8 cellular contexts compared by ENCODE assay signal in the genomic region with DNA sequence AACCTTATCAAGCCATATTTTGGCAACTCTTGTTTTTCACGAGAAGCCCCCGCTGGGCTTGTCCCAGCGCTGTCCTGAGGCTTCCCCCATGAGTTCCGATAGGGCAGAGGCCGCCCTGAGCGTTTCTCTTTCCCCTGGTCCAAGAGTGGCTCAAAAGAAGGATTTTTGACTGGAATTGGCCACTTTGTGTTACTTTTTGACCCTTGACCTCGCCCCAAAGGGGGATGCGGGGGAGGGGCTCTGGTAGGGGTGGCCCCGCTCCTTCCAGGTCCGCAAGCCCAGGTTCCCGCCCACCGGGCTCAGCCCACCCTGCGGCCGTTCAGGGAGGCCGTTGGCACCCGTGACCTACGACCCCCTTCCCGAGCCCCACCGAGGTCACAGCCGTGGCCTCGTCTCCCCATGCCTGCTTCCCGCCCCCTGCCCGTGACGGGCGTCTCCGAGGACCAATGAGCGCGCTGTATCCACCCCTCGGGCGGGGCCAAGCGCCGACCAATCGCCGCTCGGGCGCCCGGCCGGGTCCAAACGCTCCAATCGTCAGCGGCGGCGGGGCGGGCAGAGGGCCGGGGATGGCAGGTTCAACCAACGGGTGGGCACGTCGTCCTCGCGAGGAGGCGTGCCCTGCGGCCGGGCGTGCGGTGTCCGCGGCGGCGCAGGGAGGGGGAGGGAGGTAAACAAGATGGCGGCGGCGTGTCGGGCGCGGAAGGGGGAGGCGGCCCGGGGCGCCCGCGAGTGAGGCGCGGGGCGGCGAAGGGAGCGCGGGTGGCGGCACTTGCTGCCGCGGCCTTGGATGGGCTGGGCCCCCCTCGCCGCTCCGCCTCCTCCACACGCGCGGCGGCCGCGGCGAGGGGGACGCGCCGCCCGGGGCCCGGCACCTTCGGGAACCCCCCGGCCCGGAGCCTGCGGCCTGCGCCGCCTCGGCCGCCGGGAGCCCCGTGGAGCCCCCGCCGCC. TPM values are rescaled to one million over a fixed set of nuclear protein-coding genes. Genes with fewer than 3 reads are reported as not detected.
A peak's percentile ranks its signal among the peaks of the same experiment; 100 is the strongest.
DNase-seq lines count a peak whose midpoint lies in the region; ATAC-seq, FAIRE-seq and TF ChIP-seq lines count a peak whose summit lies in the region.

A gene with protein sequence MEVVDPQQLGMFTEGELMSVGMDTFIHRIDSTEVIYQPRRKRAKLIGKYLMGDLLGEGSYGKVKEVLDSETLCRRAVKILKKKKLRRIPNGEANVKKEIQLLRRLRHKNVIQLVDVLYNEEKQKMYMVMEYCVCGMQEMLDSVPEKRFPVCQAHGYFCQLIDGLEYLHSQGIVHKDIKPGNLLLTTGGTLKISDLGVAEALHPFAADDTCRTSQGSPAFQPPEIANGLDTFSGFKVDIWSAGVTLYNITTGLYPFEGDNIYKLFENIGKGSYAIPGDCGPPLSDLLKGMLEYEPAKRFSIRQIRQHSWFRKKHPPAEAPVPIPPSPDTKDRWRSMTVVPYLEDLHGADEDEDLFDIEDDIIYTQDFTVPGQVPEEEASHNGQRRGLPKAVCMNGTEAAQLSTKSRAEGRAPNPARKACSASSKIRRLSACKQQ (plus strand): TSS at position 665 of the 949 bp plus-strand sequence. CDS start 1,136 bp downstream, outside the sequence.

- peak in 1 of 2 experiments; percentile 46; a peak in 1 of 3 replicates for TF ChIP-seq POLR2A in H1 (IDR thresholded peaks at IDR 0.05; ENCODE audit: control extremely low read depth in 1 of 2, low read depth in 2 of 2, low read length in 2 of 2)

- peak; percentile 80 for ATAC-seq in GM21360 (IDR thresholded peaks at IDR 0.05; ENCODE audit: unreplicated experiment)
- ATAC-seq in activated CD8-positive, alpha-beta memory T cell treated with anti-CD3 and anti-CD28 coated beads, Interleukin-2, amount 10 ng/mL, durations not matched to agents 7 days and 5 days, result peak; percentile 97

- H3K79me2 ChIP-seq in H1 (ENCODE audit: control insufficient read depth in 1 of 2, insufficient read depth in 2 of 2, low read length in 2 of 2) (peaks cover 14 to 42% of the 10 kb centered on the region in 2 experiments; a peak in 3 of 4 replicates), mesendoderm (ENCODE audit: control insufficient read depth, insufficient read depth, low read length) (peaks cover 34% of the 10 kb centered on the region)

- H3K56ac ChIP-seq in H1 (replicated peaks; ENCODE audit: insufficient read length, low read depth, low read length) (peak within 1 kb of the TSS; percentile 39), mesendoderm (ENCODE audit: low read length) (peak within 1 kb of the TSS; percentile 90)

- H3K4me1 ChIP-seq in H1 (replicated peaks in 1 of 4; ENCODE audit: control insufficient read depth in 3 of 4, insufficient read depth in 4 of 4, low read length in 3 of 4), result peaks cover 0 to 18% (median 14%) of the 10 kb centered on the region in 4 experiments; a peak in 6 of 7 replicates
- H3K4me1 ChIP-seq in mesendoderm (ENCODE audit: control insufficient read depth, low read depth, low read length), result no peaks in the 10 kb centered on the region

- no peak within 1 kb of the TSS for H3K23ac ChIP-seq in H1 (ENCODE audit: insufficient read length)
- no peak within 1 kb of the TSS for H3K23ac ChIP-seq in mesendoderm (ENCODE audit: low read length)

- H3K27ac ChIP-seq in H1 (ENCODE audit: low read depth, low read length) (peak within 1 kb of the TSS; percentile 71; the same call in 1 of the 2 replicates), mesendoderm (ENCODE audit: low read depth, low read length) (peak within 1 kb of the TSS; percentile 50)

- H3K27ac Mint-ChIP-seq in activated CD8-positive, alpha-beta memory T cell treated with anti-CD3 and anti-CD28 coated beads, Interleukin-2, amount 10 ng/mL, durations not matched to agents 7 days and 5 days, result peak within 1 kb of the TSS; percentile 86

- H3K23me2 ChIP-seq in H1 (ENCODE audit: low read depth, low read length), result peaks cover 14% of the 10 kb centered on the region

- TF ChIP-seq RAD21 in H1 (IDR thresholded peaks at IDR 0.05 in 1 of 2, conservative IDR thresholded peaks at IDR 0.05 in 1 of 2; ENCODE audit: low read depth in 2 of 2, low read length in 2 of 2), result no peak

- 14% methylated on average over 19 of the region's 106 CpGs; no CpG with 5 or more reads in 1 of the 2 experiments for WGBS in H1 (ENCODE audit: extremely low coverage in 1 of 2, insufficient coverage in 1 of 2, insufficient read length in 1 of 2, insufficient replicate concordance in 2 of 2, low coverage in 1 of 2, low lambda C conversion rate in 2 of 2, missing lambda C conversion rate in 1 of 2), 2 experiments
- WGBS in mesendoderm (ENCODE audit: extremely low coverage, insufficient coverage, low lambda C conversion rate), result no CpG with 5 or more reads among the region's 106 CpGs

- no peak within 1 kb of the TSS for H3K14ac ChIP-seq in H1 (ENCODE audit: insufficient read length)

- H3K18ac ChIP-seq in H1 (ENCODE audit: extremely low read depth, low read length), result no peak within 1 kb of the TSS; the same call in 1 of the 2 replicates
- peak within 1 kb of the TSS; percentile 93 for H3K18ac ChIP-seq in mesendoderm (ENCODE audit: low read length)

- TF ChIP-seq CTCF in H1 (IDR thresholded peaks at IDR 0.05; ENCODE audit: control extremely low read depth in 1 of 3, insufficient read depth in 1 of 3, low read depth in 1 of 3, low read length in 3 of 3), result no peak; a peak in 1 of 4 replicates

- TF ChIP-seq EP300 in H1 (IDR thresholded peaks at IDR 0.05; ENCODE audit: borderline replicate concordance in 1 of 2, low read depth in 2 of 2, low read length in 2 of 2), result no peak

- H3K27me3 ChIP-seq in H1 (replicated peaks in 1 of 4; ENCODE audit: control insufficient read depth in 3 of 4, extremely low read depth in 1 of 4, insufficient read depth in 3 of 4, low read length in 3 of 4) (no peaks in the 10 kb centered on the region), mesendoderm (ENCODE audit: insufficient read depth, low read length, poor library complexity) (no peaks in the 10 kb centered on the region)

- peak within 1 kb of the TSS; percentile 93; the same call in 1 of the 2 replicates for H4K8ac ChIP-seq in H1 (ENCODE audit: extremely low read depth, insufficient read depth, low read length)
- H4K8ac ChIP-seq in mesendoderm (ENCODE audit: low read depth, low read length), result peak within 1 kb of the TSS; percentile 97

- no peak within 1 kb of the TSS for H3K4ac ChIP-seq in H1 (replicated peaks; ENCODE audit: insufficient read length, low read depth, low read length)
- H3K4ac ChIP-seq in mesendoderm (ENCODE audit: low read depth, low read length), result peak within 1 kb of the TSS; percentile 88

- no peaks in the 10 kb centered on the region for H3K9me3 Mint-ChIP-seq in activated CD8-positive, alpha-beta memory T cell treated with anti-CD3 and anti-CD28 coated beads, Interleukin-2, amount 10 ng/mL, durations not matched to agents 7 days and 5 days (ENCODE audit: low read depth)

- peaks cover 16% of the 10 kb centered on the region for H3K79me1 ChIP-seq in H1 (ENCODE audit: low read depth, low read length)
- H3K79me1 ChIP-seq in mesendoderm (ENCODE audit: low read length), result peaks cover 4% of the 10 kb centered on the region

- DNase-seq in COLO829 (ENCODE audit: low spot score) (peak; percentile 97), HTR-8/SVneo (ENCODE audit: insufficient read length, low spot score) (peak; percentile 97), NOMO-1 treated with DMSO at 0.1 percent for 48 hours (lab: John Stamatoyannopoulos, UW; ENCODE audit: unreplicated experiment) (peak; percentile 97), H1 (ENCODE audit: low read depth in 1 of 2, low spot score in 2 of 2) (peak; percentile 86 to 100), mesendoderm (peak; percentile 98)
- peak; percentile 100 for DNase-seq in activated CD8-positive, alpha-beta memory T cell treated with anti-CD3 and anti-CD28 coated beads, Interleukin-2, amount 10 ng/mL, durations not matched to agents 7 days and 5 days
- DNase-seq in stimulated activated CD8-positive, alpha-beta memory T cell treated with anti-CD3 and anti-CD28 coated beads, Interleukin-12 subunit alpha, Interleukin-12 subunit beta, amount 100 ng/mL, for 4 hours (ENCODE audit: low read depth), result peak; percentile 100

- peaks cover 9% of the 10 kb centered on the region for H3K36me3 Mint-ChIP-seq in activated CD8-positive, alpha-beta memory T cell treated with anti-CD3 and anti-CD28 coated beads, Interleukin-2, amount 10 ng/mL, durations not matched to agents 7 days and 5 days

- H2BK120ac ChIP-seq in H1 (replicated peaks; ENCODE audit: low read depth, low read length) (peak within 1 kb of the TSS; percentile 43), mesendoderm (ENCODE audit: low read depth, low read length) (peak within 1 kb of the TSS; percentile 46)

- no peak within 1 kb of the TSS for H2AK5ac ChIP-seq in H1 (ENCODE audit: low read depth, low read length)
- no peak within 1 kb of the TSS for H2AK5ac ChIP-seq in mesendoderm (ENCODE audit: low read length)

- H4K20me1 ChIP-seq in H1 (replicated peaks in 1 of 2; ENCODE audit: control insufficient read depth in 1 of 2, insufficient read depth in 2 of 2, low read length in 2 of 2), result peaks cover 12 to 15% of the 10 kb centered on the region in 2 experiments

- H4K5ac ChIP-seq in H1 (ENCODE audit: insufficient read length, low read depth, low read length) (peak within 1 kb of the TSS; percentile 93), mesendoderm (ENCODE audit: low read length) (no peak within 1 kb of the TSS)

- H2BK5ac ChIP-seq in H1 (ENCODE audit: low read depth, low read length) (peak within 1 kb of the TSS; percentile 66; the same call in 1 of the 2 replicates), mesendoderm (ENCODE audit: low read length) (no peak within 1 kb of the TSS)

- peak within 1 kb of the TSS; percentile 11; the same call in 1 of the 2 replicates for H2AFZ ChIP-seq in H1 (ENCODE audit: low read length)

- no peaks in the 10 kb centered on the region for H3K27me3 Mint-ChIP-seq in activated CD8-positive, alpha-beta memory T cell treated with anti-CD3 and anti-CD28 coated beads, Interleukin-2, amount 10 ng/mL, durations not matched to agents 7 days and 5 days

- H3K9me3 ChIP-seq in H1 (ENCODE audit: insufficient read depth in 2 of 2, low read depth in 1 of 2, low read length in 1 of 2), result no peaks in the 10 kb centered on the region

- no peak within 1 kb of the TSS for H2BK15ac ChIP-seq in H1 (ENCODE audit: low read length)
- no peak within 1 kb of the TSS for H2BK15ac ChIP-seq in mesendoderm (replicated peaks; ENCODE audit: low read depth)

- H3K4me3 Mint-ChIP-seq in activated CD8-positive, alpha-beta memory T cell treated with anti-CD3 and anti-CD28 coated beads, Interleukin-2, amount 10 ng/mL, durations not matched to agents 7 days and 5 days, result peak within 1 kb of the TSS; percentile 92

- H3K9ac ChIP-seq in H1 (replicated peaks in 1 of 4; ENCODE audit: extremely low read depth in 1 of 4, low read depth in 3 of 4, low read length in 3 of 4) (peak within 1 kb of the TSS; percentile 45 to 95 (median 74); a peak in 6 of 7 replicates), mesendoderm (ENCODE audit: low read length) (peak within 1 kb of the TSS; percentile 87)

- FAIRE-seq in HTR-8/SVneo (lab: Jason Lieb, UNC) (peak; percentile 91), H1 (lab: Jason Lieb, UNC) (no peak)

- POLR2A ChIA-PET in H1 (lab: Charles Lee; ENCODE audit: partially characterized antibody), result interaction anchor here (0.9 kb wide), 1 partner anchor 13 kb away, joined by 4 read pairs; no protein-coding TSS in a partner anchor

- CTCF ChIA-PET in activated CD8-positive, alpha-beta memory T cell treated with anti-CD3 and anti-CD28 coated beads, Interleukin-2, amount 10 ng/mL, durations not matched to agents 7 days and 5 days (lab: Charles Lee), result interaction anchor here (0.6 to 2.6 kb wide), 5 partner anchors 11 to 139 kb away, joined by 3 to 21 read pairs (median 3); a partner anchor contains a TSS
- CTCF ChIA-PET in H1 (lab: Charles Lee; ENCODE audit: partially characterized antibody), result interaction anchor here (1.8 to 2.8 kb wide), 2 partner anchors 12 to 16 kb away, joined by 5 to 13 read pairs; no protein-coding TSS in a partner anchor

- no peak within 1 kb of the TSS for H2BK12ac ChIP-seq in H1 (ENCODE audit: low read depth, low read length)

- H3K4me3 ChIP-seq in H1 (ENCODE audit: extremely low read depth in 1 of 4, insufficient read depth in 2 of 4, low read depth in 3 of 4, low read length in 4 of 4) (peak within 1 kb of the TSS; percentile 66 to 86 (median 76)), mesendoderm (ENCODE audit: low read length) (peak within 1 kb of the TSS; percentile 65)

- H4K91ac ChIP-seq in H1 (replicated peaks; ENCODE audit: insufficient read length, low read length), result peak within 1 kb of the TSS; percentile 73

- H2BK20ac ChIP-seq in H1 (ENCODE audit: low read length), result no peak within 1 kb of the TSS

- H3K36me3 ChIP-seq in H1 (ENCODE audit: control insufficient read depth in 2 of 4, insufficient read depth in 4 of 4, low read length in 3 of 4) (peaks cover 0 to 5% (median 0%) of the 10 kb centered on the region in 4 experiments; a peak in 2 of 8 replicates), mesendoderm (ENCODE audit: control insufficient read depth, insufficient read depth, low read length) (peaks cover 2% of the 10 kb centered on the region)

- peaks cover 29% of the 10 kb centered on the region for H3K4me1 Mint-ChIP-seq in activated CD8-positive, alpha-beta memory T cell treated with anti-CD3 and anti-CD28 coated beads, Interleukin-2, amount 10 ng/mL, durations not matched to agents 7 days and 5 days

- H3K4me2 ChIP-seq in H1 (ENCODE audit: insufficient read depth in 1 of 2, low read depth in 2 of 2, low read length in 2 of 2) (peak within 1 kb of the TSS; percentile 93 to 100), mesendoderm (ENCODE audit: low read length) (peak within 1 kb of the TSS; percentile 90)

RNA-seq across cellular contexts. Expression of the gene that starts here (rescaled TPM):
- total RNA-seq in activated CD8-positive, alpha-beta memory T cell treated with anti-CD3 and anti-CD28 coated beads, Interleukin-2, amount 10 ng/mL, durations not matched to agents 7 days and 5 days, result 10 to 100 TPM; 76.7 to 80.5 TPM
- total RNA-seq in H1 (2021; fragmentation: NEBNext Ultra II Directional; extraction: Animal tissue kit (Norgen Biotek cat#: 25700)), result 70.7 and 75.2 TPM in 2 replicates
- 45.3 and 71.0 TPM in 2 replicates for polyA plus RNA-seq in H1 (2011; rRNA removed)
- 71.1 TPM for polyA plus RNA-seq in H1 (2011; cell fraction: cytosol; rRNA removed)
- polyA plus RNA-seq in H1 (2011; cell fraction: nucleus; rRNA removed), result 143 TPM
- 58.3 to 76.3 TPM (median 64.8 TPM) in 4 replicates for polyA plus RNA-seq in H1 (2012, experiment 1 of 2)
- polyA plus RNA-seq in H1 (2012, experiment 2 of 2), result 55.4 TPM
- 44.0 TPM for polyA plus RNA-seq in H1 (2013, experiment 1 of 2)
- 41.8 TPM for polyA plus RNA-seq in H1 (2013, experiment 2 of 2)
- polyA minus RNA-seq in H1 (2011; rRNA and poly(A)+ RNA removed), result 22.4 and 26.9 TPM in 2 replicates
- 44.5 TPM for polyA minus RNA-seq in H1 (2011; cell fraction: cytosol; rRNA and poly(A)+ RNA removed)
- polyA minus RNA-seq in H1 (2011; cell fraction: nucleus; rRNA and poly(A)+ RNA removed), result 46.0 TPM
- polyA plus RNA-seq in mesendoderm (2013, experiment 1 of 2), result 33.8 TPM
- polyA plus RNA-seq in mesendoderm (2013, experiment 2 of 2), result 34.4 TPM

Comparison
In these comparisons a context has a peak if more than half of its experiments do, and no peak if none do; other contexts are left out.
1. Peak in every context shown above with its lines: DNase-seq, ATAC-seq, H3K4me3 ChIP-seq and H3K27ac ChIP-seq.